25 cellular contexts compared by ENCODE assay signal in the genomic region with DNA sequence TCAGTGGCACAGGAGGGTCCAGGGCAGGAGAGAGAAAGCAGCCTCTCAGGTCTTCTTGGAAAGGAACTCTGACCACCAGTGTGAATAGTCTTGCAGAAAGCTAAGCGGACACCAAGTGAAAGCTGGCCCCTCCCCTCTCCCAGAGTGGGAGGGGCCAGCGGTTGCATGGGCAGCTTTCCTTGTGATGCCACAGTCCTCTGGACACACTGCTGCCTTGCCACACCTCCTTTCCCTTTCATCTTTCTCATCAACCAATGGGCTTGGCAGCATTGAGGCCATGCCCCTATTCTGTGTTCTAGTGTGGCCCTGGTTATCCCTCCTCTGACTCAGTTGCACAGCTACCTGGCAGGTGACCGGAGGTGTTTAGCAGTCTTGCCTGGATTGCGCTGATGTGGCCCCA. TPM values are rescaled to one million over a fixed set of nuclear protein-coding genes. Genes with fewer than 3 reads are reported as not detected.
A peak's percentile ranks its signal among the peaks of the same experiment; 100 is the strongest.
DNase-seq lines count a peak whose midpoint lies in the region; TF ChIP-seq lines count a peak whose summit lies in the region.
"Had no signal": no experiment of that assay in that cellular context is flagged by ENCODE, and none has a peak within 500 bp of the region (broad histone marks: within the 10 kb centered on the region; RNA-seq: fewer than 3 reads in every experiment).

No MANE protein-coding gene starts in this region.

- TF ChIP-seq CTCF in choroid plexus epithelial cell (conservative IDR thresholded peaks at IDR 0.05; ENCODE audit: low read depth, low read length) (no peak), neural progenitor cell (IDR thresholded peaks at IDR 0.05) (no peak)

- peaks cover 6% of the 10 kb centered on the region for H3K4me1 Mint-ChIP-seq in neural progenitor cell
- H3K4me1 Mint-ChIP-seq: stimulated activated naive CD8-positive, alpha-beta T cell treated with anti-CD3 and anti-CD28 coated beads, Interleukin-15, amount 100 ng/mL, for 72 hours had no signal

- H3K27ac ChIP-seq in neural progenitor cell: no peak overlapping the region
- H3K27ac ChIP-seq: ascending aorta, left lung, upper lobe of left lung had no signal

- H3K4me2 ChIP-seq in neural progenitor cell: no peak overlapping the region

- H3K4me3 ChIP-seq in choroid plexus epithelial cell (ENCODE audit: low read depth, low read length): no peak overlapping the region
- no peak overlapping the region for H3K4me3 ChIP-seq in neural progenitor cell
- H3K4me3 ChIP-seq: ascending aorta, left lung, upper lobe of left lung had no signal

- H3K9me3 Mint-ChIP-seq in neural progenitor cell: no peaks in the 10 kb centered on the region
- H3K9me3 Mint-ChIP-seq: CD4-positive, alpha-beta T cell; stimulated activated naive CD8-positive, alpha-beta T cell treated with anti-CD3 and anti-CD28 coated beads, Interleukin-15, amount 100 ng/mL, for 72 hours had no signal

- H3K79me2 ChIP-seq in neural progenitor cell (ENCODE audit: low read depth): no peaks in the 10 kb centered on the region

- H3K9me3 ChIP-seq in neural progenitor cell (ENCODE audit: low read depth): no peaks in the 10 kb centered on the region
- H3K9me3 ChIP-seq: ascending aorta, left lung, upper lobe of left lung had no signal

- DNase-seq in DMS53 (lab: John Stamatoyannopoulos, UW) (peak; percentile 12), DMS53 treated with DMSO at 0.1 percent for 48 hours (lab: John Stamatoyannopoulos, UW; ENCODE audit: unreplicated experiment) (no peak), M059J (ENCODE audit: low read depth) (peak; percentile 13), choroid plexus epithelial cell (ENCODE audit: low read depth) (peak; percentile 7), neural progenitor cell (ENCODE audit: low spot score) (peak; percentile 74), HK-2 (ENCODE audit: unreplicated experiment) (no peak), GDM1 (lab: John Stamatoyannopoulos, UW) (no peak), NCI-H2196 treated with DMSO at 0.1 percent for 48 hours (lab: John Stamatoyannopoulos, UW; ENCODE audit: unreplicated experiment) (no peak)
- DNase-seq: activated CD4-positive, alpha-beta T cell treated with anti-CD3 and anti-CD28 coated beads for 1 hour; activated CD8-positive, alpha-beta memory T cell treated with anti-CD3 and anti-CD28 coated beads, Interleukin-2, amount 50 U/mL, for 4 hours; activated naive CD4-positive, alpha-beta T cell; CD4-positive, alpha-beta T cell; hypothalamus; left lung; NCI-H146; NCI-H2227 treated with DMSO at 0.1 percent for 48 hours; Right ventricle myocardium superior; stimulated activated naive CD8-positive, alpha-beta T cell treated with anti-CD3 and anti-CD28 coated beads, Interleukin-15, amount 100 ng/mL, for 72 hours; upper lobe of left lung had no signal

- no peak overlapping the region for H3K4me3 Mint-ChIP-seq in neural progenitor cell
- H3K4me3 Mint-ChIP-seq: CD4-positive, alpha-beta T cell; stimulated activated naive CD8-positive, alpha-beta T cell treated with anti-CD3 and anti-CD28 coated beads, Interleukin-15, amount 100 ng/mL, for 72 hours had no signal

- no peak overlapping the region for H3K9ac ChIP-seq in neural progenitor cell

- no peaks in the 10 kb centered on the region for H3K27me3 ChIP-seq in neural progenitor cell
- H3K27me3 ChIP-seq: ascending aorta, left lung, upper lobe of left lung had no signal

- H3F3A ChIP-seq in neural progenitor cell (ENCODE audit: low read depth): no peaks in the 10 kb centered on the region

- no peaks in the 10 kb centered on the region for H3K27me3 Mint-ChIP-seq in neural progenitor cell (ENCODE audit: insufficient read depth, low read depth)
- H3K27me3 Mint-ChIP-seq: CD4-positive, alpha-beta T cell; stimulated activated naive CD8-positive, alpha-beta T cell treated with anti-CD3 and anti-CD28 coated beads, Interleukin-15, amount 100 ng/mL, for 72 hours had no signal

- H3K36me3 Mint-ChIP-seq in neural progenitor cell: no peaks in the 10 kb centered on the region

- H2AFZ ChIP-seq in neural progenitor cell (replicated peaks): peak overlapping the region; percentile 27

- no peaks in the 10 kb centered on the region for H3K36me3 ChIP-seq in neural progenitor cell
- H3K36me3 ChIP-seq: left lung, upper lobe of left lung had no signal

- H3K4me1 ChIP-seq in neural progenitor cell: no peaks in the 10 kb centered on the region
- H3K4me1 ChIP-seq: ascending aorta, left lung, upper lobe of left lung had no signal

- H3K27ac Mint-ChIP-seq in neural progenitor cell: no peak overlapping the region
- H3K27ac Mint-ChIP-seq: CD4-positive, alpha-beta T cell had no signal

- H4K20me1 ChIP-seq in neural progenitor cell (ENCODE audit: low read depth): no peaks in the 10 kb centered on the region

RNA-seq across cellular contexts. Expression of a gene that starts 49.7 kb away (rescaled TPM):
- total RNA-seq in M059J (2014; rRNA removed; shearing (Covaris generic)): not detected in 2 replicates
- total RNA-seq in neural progenitor cell (ENCODE audit: low replicate concordance): not detected in 2 replicates
- total RNA-seq: ascending aorta; cerebellum; H4; left lung; osteocyte; Right ventricle myocardium superior; sciatic nerve; T-helper 2 cell treated with Interferon-gamma antibody and Interleukin-4, amounts not matched to agents 100 ng/mL and 5 ng/mL, for 36 hours; upper lobe of left lung had no signal

Comparison
In these comparisons a context has a peak if more than half of its experiments do, and no peak if none do; other contexts are left out.
1. DNase-seq: peak in DMS53 (single experiment), M059J (single experiment), choroid plexus epithelial cell (single experiment) and neural progenitor cell (single experiment); none in DMS53 treated with DMSO at 0.1 percent for 48 hours (single experiment), HK-2 (single experiment), GDM1 (single experiment) and NCI-H2196 treated with DMSO at 0.1 percent for 48 hours (single experiment).